Comparison of ENCODE assay signal across 20 cellular contexts in the genomic region with DNA sequence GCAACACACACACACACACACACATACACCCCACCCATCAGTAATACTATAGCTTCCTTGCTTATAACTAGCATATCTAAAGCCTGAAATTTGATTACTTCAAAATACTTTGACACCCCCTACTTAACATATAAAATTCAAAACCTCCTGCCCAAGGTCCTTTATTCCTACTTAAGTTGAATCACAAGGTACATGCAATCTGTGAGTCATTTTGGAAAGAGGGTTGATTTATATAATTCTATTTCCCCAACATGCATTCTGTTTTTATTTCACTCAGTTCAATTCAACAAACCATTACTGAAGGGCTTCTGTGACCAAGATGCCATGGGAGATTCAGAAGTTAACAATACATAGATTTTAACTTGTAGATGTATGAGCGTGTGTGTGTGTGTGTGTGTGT.
"Had no signal": no experiment of that assay in that cellular context is flagged by ENCODE, and none has a peak within 500 bp of the region (broad histone marks: within the 10 kb centered on the region; RNA-seq: fewer than 3 reads in every experiment).

No MANE protein-coding gene starts in this region.

- H3K36me3 ChIP-seq: adrenal gland had no signal

- DNase-seq: activated CD4-positive, alpha-beta memory T cell treated with anti-CD3 and anti-CD28 coated beads for 36 hours; activated CD4-positive, alpha-beta T cell treated with anti-CD3 and anti-CD28 coated beads, Interleukin-2, amount 10 ng/mL, durations not matched to agents 7 days and 5 days; activated CD4-positive, CD25-positive, alpha-beta regulatory T cell; activated gamma-delta T cell treated with Interleukin-2 at 50 U/mL for 16 hours; activated naive CD4-positive, alpha-beta T cell treated with anti-CD3 and anti-CD28 coated beads, Interleukin-2, amount 10 ng/mL, durations not matched to agents 7 days and 5 days; activated naive CD8-positive, alpha-beta T cell treated with anti-CD3 and anti-CD28 coated beads for 36 hours; activated T-cell treated with anti-CD3 and anti-CD28 coated beads for 4 hours; activated T-cell treated with anti-CD3 and anti-CD28 coated beads, Interleukin-2, amount 50 U/mL, for 72 hours; adrenal gland; anterior cingulate cortex; Karpas-422; NCI-H1105 treated with DMSO at 0.1 percent for 48 hours; NCI-H1436 treated with DMSO at 0.1 percent for 48 hours; NCI-H187 treated with DMSO at 0.1 percent for 48 hours; NCI-H2081 treated with DMSO at 0.1 percent for 48 hours; NCI-H446; NCI-H524; SHP77 treated with DMSO at 0.1 percent for 48 hours; T-helper 17 cell; T-helper 9 cell had no signal

- H3K27ac ChIP-seq: adrenal gland had no signal

- ATAC-seq: activated T-cell treated with anti-CD3 and anti-CD28 coated beads, Interleukin-2, amount 50 U/mL, for 72 hours; T-helper 17 cell had no signal

- H3K4me1 ChIP-seq: adrenal gland had no signal

- H3K27me3 ChIP-seq: adrenal gland had no signal

- H3K4me3 ChIP-seq: adrenal gland had no signal

- H3K9me3 ChIP-seq: adrenal gland had no signal
